15 cellular contexts compared by ENCODE assay signal in genomic region chr20:56433880-56434255, GRCh38. TPM values are rescaled to one million over a fixed set of nuclear protein-coding genes. Genes with fewer than 3 reads are reported as not detected.
DNase-seq lines count a peak whose midpoint lies in the region; ATAC-seq and TF ChIP-seq lines count a peak whose summit lies in the region.
"Had no signal": no experiment of that assay in that cellular context is flagged by ENCODE, and none has a peak within 500 bp of the region (broad histone marks: within the 10 kb centered on the region; RNA-seq: fewer than 3 reads in every experiment).

No MANE protein-coding gene starts in this region.

- no peak overlapping the region for H3K56ac ChIP-seq in mesendoderm (ENCODE audit: low read length)

- H2AFZ ChIP-seq in osteoblast (ENCODE audit: low read length) = peak overlapping the region; percentile 24
- H2AFZ ChIP-seq: hepatocyte had no signal

- no peak overlapping the region for H3K9ac ChIP-seq in mesendoderm (ENCODE audit: low read length)

- H4K5ac ChIP-seq in mesendoderm (ENCODE audit: low read length) = no peak overlapping the region

- H4K8ac ChIP-seq in mesendoderm (ENCODE audit: low read depth, low read length) = no peak overlapping the region

- H3K27me3 ChIP-seq in osteoblast (ENCODE audit: insufficient read depth, low read length) (no peaks in the 10 kb centered on the region), mesendoderm (ENCODE audit: insufficient read depth, low read length, poor library complexity) (no peaks in the 10 kb centered on the region)
- H3K27me3 ChIP-seq: dorsolateral prefrontal cortex, hepatocyte, tibial artery had no signal

- peak overlapping the region; percentile 86 for H3K27ac Mint-ChIP-seq in activated CD8-positive, alpha-beta T cell treated with anti-CD3 and anti-CD28 coated beads for 36 hours
- H3K27ac Mint-ChIP-seq in activated CD8-positive, alpha-beta T cell treated with anti-CD3 and anti-CD28 coated beads, Interleukin-2, amount 10 ng/mL, durations not matched to agents 7 days and 5 days = no peak overlapping the region
- H3K27ac Mint-ChIP-seq in effector memory CD8-positive, alpha-beta T cell = peak overlapping the region; percentile 72 to 82

- TF ChIP-seq CTCF in activated CD8-positive, alpha-beta T cell treated with anti-CD3 and anti-CD28 coated beads for 36 hours (IDR thresholded peaks at IDR 0.05) = no peak
- TF ChIP-seq CTCF in osteoblast (IDR thresholded peaks at IDR 0.05; ENCODE audit: extremely low read depth, low read depth, low read length) = no peak

- H2BK120ac ChIP-seq in mesendoderm (ENCODE audit: low read depth, low read length) = no peak overlapping the region

- no peak overlapping the region for H3K4ac ChIP-seq in mesendoderm (ENCODE audit: low read depth, low read length)

- H3K9me3 ChIP-seq in osteoblast (ENCODE audit: low read depth, low read length) = no peaks in the 10 kb centered on the region
- H3K9me3 ChIP-seq: tibial artery had no signal

- H3K23ac ChIP-seq in mesendoderm (ENCODE audit: low read length) = no peak overlapping the region

- H3K36me3 Mint-ChIP-seq in activated CD8-positive, alpha-beta T cell treated with anti-CD3 and anti-CD28 coated beads for 36 hours (ENCODE audit: low read depth) = peaks cover 10% of the 10 kb centered on the region
- H3K36me3 Mint-ChIP-seq in activated CD8-positive, alpha-beta T cell treated with anti-CD3 and anti-CD28 coated beads, Interleukin-2, amount 10 ng/mL, durations not matched to agents 7 days and 5 days (ENCODE audit: low read depth) = peaks cover 66% of the 10 kb centered on the region
- peaks cover 13% of the 10 kb centered on the region for H3K36me3 Mint-ChIP-seq in effector memory CD8-positive, alpha-beta T cell (ENCODE audit: insufficient read depth)

- WGBS in mesendoderm (ENCODE audit: extremely low coverage, insufficient coverage, low lambda C conversion rate) = no CpG with 5 or more reads among the region's 6 CpGs

- peak; percentile 63 for DNase-seq in activated CD8-positive, alpha-beta T cell treated with anti-CD3 and anti-CD28 coated beads for 36 hours
- no peak for DNase-seq in activated CD8-positive, alpha-beta T cell treated with anti-CD3 and anti-CD28 coated beads, Interleukin-2, amount 10 ng/mL, durations not matched to agents 7 days and 5 days
- DNase-seq in M059J (ENCODE audit: low read depth) (peak; percentile 71), osteoblast (ENCODE audit: insufficient read length, low spot score, missing footprints) (peak; percentile 87), D341Med (ENCODE audit: low spot score) (no peak), mesendoderm (no peak)
- DNase-seq in effector memory CD8-positive, alpha-beta T cell = no peak
- DNase-seq: activated gamma-delta T cell treated with Interleukin-2 at 50 U/mL for 16 hours, dorsolateral prefrontal cortex, NCI-H1105, NCI-H524 treated with DMSO at 0.1 percent for 48 hours, SHP77 had no signal

- no peak overlapping the region for H3K18ac ChIP-seq in mesendoderm (ENCODE audit: low read length)

- H2BK15ac ChIP-seq in mesendoderm (replicated peaks; ENCODE audit: low read depth) = no peak overlapping the region

- POLR2A ChIA-PET in activated CD8-positive, alpha-beta T cell treated with anti-CD3 and anti-CD28 coated beads for 36 hours (lab: Charles Lee) = interaction anchor here (0.9 to 2.3 kb wide), 6 partner anchors 13 to 21 kb away, joined by 3 to 10 read pairs (median 3); no protein-coding TSS in a partner anchor
- POLR2A ChIA-PET in activated CD8-positive, alpha-beta T cell treated with anti-CD3 and anti-CD28 coated beads, Interleukin-2, amount 10 ng/mL, durations not matched to agents 7 days and 5 days (lab: Charles Lee) = no interaction called here

- intact Hi-C loops in activated CD8-positive, alpha-beta T cell treated with anti-CD3 and anti-CD28 coated beads for 36 hours (cut with micrococcal nuclease) = no loop called here

- no peaks in the 10 kb centered on the region for H3K36me3 ChIP-seq in osteoblast (ENCODE audit: insufficient read depth, low read length)
- no peaks in the 10 kb centered on the region for H3K36me3 ChIP-seq in mesendoderm (ENCODE audit: control insufficient read depth, insufficient read depth, low read length)
- H3K36me3 ChIP-seq: tibial artery had no signal

- H3K79me2 ChIP-seq in osteoblast (ENCODE audit: insufficient read depth, low read length) (no peaks in the 10 kb centered on the region), mesendoderm (ENCODE audit: control insufficient read depth, insufficient read depth, low read length) (no peaks in the 10 kb centered on the region)
- H3K79me2 ChIP-seq: hepatocyte had no signal

- no peak overlapping the region for H3K4me3 Mint-ChIP-seq in activated CD8-positive, alpha-beta T cell treated with anti-CD3 and anti-CD28 coated beads for 36 hours
- H3K4me3 Mint-ChIP-seq in activated CD8-positive, alpha-beta T cell treated with anti-CD3 and anti-CD28 coated beads, Interleukin-2, amount 10 ng/mL, durations not matched to agents 7 days and 5 days = no peak overlapping the region
- H3K4me3 Mint-ChIP-seq in effector memory CD8-positive, alpha-beta T cell = peak overlapping the region; percentile 5 to 49

- H3K4me1 ChIP-seq in osteoblast (ENCODE audit: insufficient read depth, low read length) (peaks cover 23% of the 10 kb centered on the region), mesendoderm (ENCODE audit: control insufficient read depth, low read depth, low read length) (no peaks in the 10 kb centered on the region)
- H3K4me1 ChIP-seq: tibial artery had no signal

- CTCF ChIA-PET in activated CD8-positive, alpha-beta T cell treated with anti-CD3 and anti-CD28 coated beads for 36 hours (lab: Charles Lee) = interaction anchor here (1.2 to 1.6 kb wide), 3 partner anchors 10 to 16 kb away, joined by 3 to 5 read pairs (median 4); no protein-coding TSS in a partner anchor
- CTCF ChIA-PET in activated CD8-positive, alpha-beta T cell treated with anti-CD3 and anti-CD28 coated beads, Interleukin-2, amount 10 ng/mL, durations not matched to agents 7 days and 5 days (lab: Charles Lee) = interaction anchor here (0.9 kb wide), 1 partner anchor 13 kb away, joined by 4 read pairs; no protein-coding TSS in a partner anchor

- H3K4me3 ChIP-seq in osteoblast (ENCODE audit: insufficient read depth, low read length) (no peak overlapping the region), mesendoderm (ENCODE audit: low read length) (no peak overlapping the region)
- H3K4me3 ChIP-seq: dorsolateral prefrontal cortex, hepatocyte, tibial artery had no signal

- no peak overlapping the region for H2AK5ac ChIP-seq in mesendoderm (ENCODE audit: low read length)

- no peaks in the 10 kb centered on the region for H3K9me3 Mint-ChIP-seq in activated CD8-positive, alpha-beta T cell treated with anti-CD3 and anti-CD28 coated beads for 36 hours
- no peaks in the 10 kb centered on the region for H3K9me3 Mint-ChIP-seq in activated CD8-positive, alpha-beta T cell treated with anti-CD3 and anti-CD28 coated beads, Interleukin-2, amount 10 ng/mL, durations not matched to agents 7 days and 5 days (ENCODE audit: insufficient read depth)
- peaks cover 0 to 1% of the 10 kb centered on the region in 2 donors for H3K9me3 Mint-ChIP-seq in effector memory CD8-positive, alpha-beta T cell

- peaks cover 58% of the 10 kb centered on the region for H3K4me1 Mint-ChIP-seq in activated CD8-positive, alpha-beta T cell treated with anti-CD3 and anti-CD28 coated beads for 36 hours (ENCODE audit: low read depth)
- H3K4me1 Mint-ChIP-seq in activated CD8-positive, alpha-beta T cell treated with anti-CD3 and anti-CD28 coated beads, Interleukin-2, amount 10 ng/mL, durations not matched to agents 7 days and 5 days (ENCODE audit: low read depth) = peaks cover 54% of the 10 kb centered on the region
- peaks cover 36 to 44% of the 10 kb centered on the region in 2 donors for H3K4me1 Mint-ChIP-seq in effector memory CD8-positive, alpha-beta T cell (ENCODE audit: low read depth in 2 of 2)

- H4K20me1 ChIP-seq in osteoblast (ENCODE audit: insufficient read depth, low read length) = no peaks in the 10 kb centered on the region

- H2BK5ac ChIP-seq in mesendoderm (ENCODE audit: low read length) = no peak overlapping the region

- H3K27me3 Mint-ChIP-seq in activated CD8-positive, alpha-beta T cell treated with anti-CD3 and anti-CD28 coated beads for 36 hours = no peaks in the 10 kb centered on the region
- no peaks in the 10 kb centered on the region for H3K27me3 Mint-ChIP-seq in activated CD8-positive, alpha-beta T cell treated with anti-CD3 and anti-CD28 coated beads, Interleukin-2, amount 10 ng/mL, durations not matched to agents 7 days and 5 days (ENCODE audit: low read depth)
- no peaks in the 10 kb centered on the region for H3K27me3 Mint-ChIP-seq in effector memory CD8-positive, alpha-beta T cell

- peak; percentile 76 for ATAC-seq in activated CD8-positive, alpha-beta T cell treated with anti-CD3 and anti-CD28 coated beads for 36 hours
- no peak for ATAC-seq in activated CD8-positive, alpha-beta T cell treated with anti-CD3 and anti-CD28 coated beads, Interleukin-2, amount 10 ng/mL, durations not matched to agents 7 days and 5 days
- ATAC-seq in effector memory CD8-positive, alpha-beta T cell (replicated peaks) = peak; percentile 79
- no peak for ATAC-seq in GM19463 (IDR thresholded peaks at IDR 0.05; ENCODE audit: unreplicated experiment)

- no peaks in the 10 kb centered on the region for H3K79me1 ChIP-seq in mesendoderm (ENCODE audit: low read length)

- H3K4me2 ChIP-seq in osteoblast (ENCODE audit: insufficient read depth, low read length) (peak overlapping the region; percentile 35), mesendoderm (ENCODE audit: low read length) (no peak overlapping the region)
- H3K4me2 ChIP-seq: hepatocyte had no signal

- peak overlapping the region; percentile 86 for H3K27ac ChIP-seq in osteoblast (ENCODE audit: low read depth, low read length)
- H3K27ac ChIP-seq in mesendoderm (ENCODE audit: low read depth, low read length) = no peak overlapping the region
- H3K27ac ChIP-seq: hepatocyte, tibial artery had no signal

RNA-seq across cellular contexts. Expression of gene CASS4, which starts 21.8 kb away (rescaled TPM):
- total RNA-seq in activated CD8-positive, alpha-beta T cell treated with anti-CD3 and anti-CD28 coated beads for 36 hours = 1 to 10 TPM; 3.5 to 3.7 TPM
- 10 to 100 TPM; 17.8 to 18.8 TPM for total RNA-seq in activated CD8-positive, alpha-beta T cell treated with anti-CD3 and anti-CD28 coated beads, Interleukin-2, amount 10 ng/mL, durations not matched to agents 7 days and 5 days
- 0.15 TPM in 1 of 2 replicates, not detected in the other for total RNA-seq in M059J (2014; rRNA removed; shearing (Covaris generic))
- under 0.01 TPM in 2 replicates for total RNA-seq in osteoblast
- not detected for polyA plus RNA-seq in mesendoderm (2013, experiment 1 of 2)
- not detected for polyA plus RNA-seq in mesendoderm (2013, experiment 2 of 2)
- polyA plus RNA-seq: hepatocyte had no signal

RNA-seq across cellular contexts. Expression of gene RTF2, which starts 34.6 kb away (rescaled TPM):
- total RNA-seq in activated CD8-positive, alpha-beta T cell treated with anti-CD3 and anti-CD28 coated beads for 36 hours = 10 to 100 TPM; 72.0 to 76.7 TPM
- total RNA-seq in activated CD8-positive, alpha-beta T cell treated with anti-CD3 and anti-CD28 coated beads, Interleukin-2, amount 10 ng/mL, durations not matched to agents 7 days and 5 days = 100 to 1,000 TPM; 118 to 125 TPM
- 131 and 178 TPM in 2 replicates for total RNA-seq in M059J (2014; rRNA removed; shearing (Covaris generic))
- total RNA-seq in osteoblast = 69.1 and 69.8 TPM in 2 replicates
- 41.7 TPM for polyA plus RNA-seq in mesendoderm (2013, experiment 1 of 2)
- polyA plus RNA-seq in mesendoderm (2013, experiment 2 of 2) = 43.6 TPM

RNA-seq across cellular contexts. Expression of gene CSTF1, which starts 41.4 kb away (rescaled TPM):
- 10 to 100 TPM; 63.4 to 66.2 TPM for total RNA-seq in activated CD8-positive, alpha-beta T cell treated with anti-CD3 and anti-CD28 coated beads for 36 hours
- total RNA-seq in activated CD8-positive, alpha-beta T cell treated with anti-CD3 and anti-CD28 coated beads, Interleukin-2, amount 10 ng/mL, durations not matched to agents 7 days and 5 days = 10 to 100 TPM; 60.5 to 66.3 TPM
- total RNA-seq in M059J (2014; rRNA removed; shearing (Covaris generic)) = 93.5 and 101 TPM in 2 replicates
- total RNA-seq in osteoblast = 25.0 and 26.8 TPM in 2 replicates
- 39.7 TPM for polyA plus RNA-seq in mesendoderm (2013, experiment 1 of 2)
- 40.9 TPM for polyA plus RNA-seq in mesendoderm (2013, experiment 2 of 2)

RNA-seq across cellular contexts. Expression of gene AURKA, which starts 41.9 kb away (rescaled TPM):
- total RNA-seq in activated CD8-positive, alpha-beta T cell treated with anti-CD3 and anti-CD28 coated beads for 36 hours = 100 to 1,000 TPM in 1 of 2 experiments, 10 to 100 TPM in 1; 97.5 to 100 TPM
- 10 to 100 TPM; 92.7 to 94.2 TPM for total RNA-seq in activated CD8-positive, alpha-beta T cell treated with anti-CD3 and anti-CD28 coated beads, Interleukin-2, amount 10 ng/mL, durations not matched to agents 7 days and 5 days
- 191 and 212 TPM in 2 replicates for total RNA-seq in M059J (2014; rRNA removed; shearing (Covaris generic))
- total RNA-seq in osteoblast = 4.7 and 8.0 TPM in 2 replicates
- polyA plus RNA-seq in mesendoderm (2013, experiment 1 of 2) = 91.0 TPM
- polyA plus RNA-seq in mesendoderm (2013, experiment 2 of 2) = 89.8 TPM

Comparison
In these comparisons a context has a peak if more than half of its experiments do, and no peak if none do; other contexts are left out.
1. ATAC-seq: peak in activated CD8-positive, alpha-beta T cell treated with anti-CD3 and anti-CD28 coated beads for 36 hours (single experiment) and effector memory CD8-positive, alpha-beta T cell (single experiment); none in activated CD8-positive, alpha-beta T cell treated with anti-CD3 and anti-CD28 coated beads, Interleukin-2, amount 10 ng/mL, durations not matched to agents 7 days and 5 days (single experiment) and GM19463 (single experiment).
2. DNase-seq: peak in activated CD8-positive, alpha-beta T cell treated with anti-CD3 and anti-CD28 coated beads for 36 hours (single experiment), M059J (single experiment) and osteoblast (single experiment); none in activated CD8-positive, alpha-beta T cell treated with anti-CD3 and anti-CD28 coated beads, Interleukin-2, amount 10 ng/mL, durations not matched to agents 7 days and 5 days (single experiment), effector memory CD8-positive, alpha-beta T cell (0 of 3), D341Med (single experiment) and mesendoderm (single experiment).
3. H3K4me3 Mint-ChIP-seq: peak in effector memory CD8-positive, alpha-beta T cell (2 of 2); none in activated CD8-positive, alpha-beta T cell treated with anti-CD3 and anti-CD28 coated beads for 36 hours (single experiment) and activated CD8-positive, alpha-beta T cell treated with anti-CD3 and anti-CD28 coated beads, Interleukin-2, amount 10 ng/mL, durations not matched to agents 7 days and 5 days (single experiment).